ENCODE assay signal across 10 cellular contexts in genomic region chr6:85465762-85466161, GRCh38. TPM values are rescaled to one million over a fixed set of nuclear protein-coding genes. Genes with fewer than 3 reads are reported as not detected.
A peak's percentile ranks its signal among the peaks of the same experiment; 100 is the strongest.
DNase-seq lines count a peak whose midpoint lies in the region; ATAC-seq and TF ChIP-seq lines count a peak whose summit lies in the region.
"Had no signal": no experiment of that assay in that cellular context is flagged by ENCODE, and none has a peak within 500 bp of the region (broad histone marks: within the 10 kb centered on the region; RNA-seq: fewer than 3 reads in every experiment).

No MANE protein-coding gene starts in this region.

- H3K9me3 ChIP-seq in mesenchymal stem cell (ENCODE audit: control insufficient read depth, low read length), result no peaks in the 10 kb centered on the region

- H2BK15ac ChIP-seq in mesenchymal stem cell (ENCODE audit: low read depth, poor library complexity, severe bottlenecking), result no peak overlapping the region

- H3K27me3 ChIP-seq in mesenchymal stem cell (ENCODE audit: control insufficient read depth in 1 of 2, insufficient read depth in 1 of 2, low read length in 2 of 2), result no peaks in the 10 kb centered on the region

- H2AK5ac ChIP-seq in mesenchymal stem cell (ENCODE audit: low read length, severe bottlenecking), result peak overlapping the region; percentile 28

- H3K4me3 ChIP-seq in mesenchymal stem cell (ENCODE audit: insufficient read depth in 1 of 2, low read depth in 1 of 2, low read length in 2 of 2), result no peak overlapping the region

- peaks cover 27 to 68% of the 10 kb centered on the region in 2 experiments for H3K36me3 ChIP-seq in mesenchymal stem cell (ENCODE audit: control insufficient read depth in 1 of 2, insufficient read depth in 2 of 2, low read depth in 1 of 2, low read length in 2 of 2)

- H2BK5ac ChIP-seq in mesenchymal stem cell (ENCODE audit: low read depth, low read length, poor library complexity, severe bottlenecking), result no peak overlapping the region

- peak overlapping the region; percentile 29 to 32 for H3K4ac ChIP-seq in mesenchymal stem cell (ENCODE audit: low read depth in 1 of 2, low read length in 2 of 2)

- H3K14ac ChIP-seq in mesenchymal stem cell (ENCODE audit: low read length in 2 of 2), result no peak overlapping the region

- TF ChIP-seq CTCF in GM10266 (IDR thresholded peaks at IDR 0.05; ENCODE audit: control insufficient read depth, insufficient read depth, low read depth, missing control alignments), result no peak

- 75% methylated on average over 2 of the region's 2 CpGs for WGBS in mesenchymal stem cell

- peak overlapping the region; percentile 36 for H4K91ac ChIP-seq in mesenchymal stem cell (ENCODE audit: low read length)

- H2BK120ac ChIP-seq in mesenchymal stem cell (ENCODE audit: low read depth, low read length), result peak overlapping the region; percentile 22

- no peak overlapping the region for H2AFZ ChIP-seq in mesenchymal stem cell (ENCODE audit: low read depth, low read length)

- H2BK12ac ChIP-seq in mesenchymal stem cell (ENCODE audit: low read length in 2 of 2), result peak overlapping the region; percentile 65 to 69

- H3K18ac ChIP-seq in mesenchymal stem cell (ENCODE audit: low read depth in 1 of 2, low read length in 2 of 2), result peak overlapping the region; percentile 60 to 79

- no peak overlapping the region for H3K4me2 ChIP-seq in mesenchymal stem cell (ENCODE audit: low read length, poor library complexity, severe bottlenecking)

- H3K9ac ChIP-seq in mesenchymal stem cell (ENCODE audit: low read length), result peak overlapping the region; percentile 85

- peak overlapping the region; percentile 59 for H4K8ac ChIP-seq in mesenchymal stem cell (ENCODE audit: low read length)

- peaks cover 39% of the 10 kb centered on the region for H3K4me1 ChIP-seq in mesenchymal stem cell (ENCODE audit: control insufficient read depth, insufficient read depth, low read depth, low read length)

- H3K23ac ChIP-seq in mesenchymal stem cell (ENCODE audit: low read length in 2 of 2), result peak overlapping the region in 1 of 2 experiments; percentile 57

- H3K79me1 ChIP-seq in mesenchymal stem cell (replicated peaks; ENCODE audit: low read length, poor library complexity, severe bottlenecking), result peaks cover 2% of the 10 kb centered on the region

- DNase-seq in NOMO-1 treated with dmso at 0.1 percent for 144 hours (lab: John Stamatoyannopoulos, UW; ENCODE audit: unreplicated experiment) (peak; percentile 6), mesenchymal stem cell (peak; percentile 50), GM10266 (ENCODE audit: extremely low spot score) (no peak), glomerular visceral epithelial cell (ENCODE audit: extremely low spot score) (no peak), RKO (ENCODE audit: low spot score) (no peak)
- no peak for DNase-seq in activated CD4-positive, CD25-positive, alpha-beta regulatory T cell treated with anti-CD3 and anti-CD28 coated beads, Interleukin-2, amount 50 U/mL, for 72 hours
- DNase-seq: glutamatergic neuron, Kasumi-1 had no signal

- ATAC-seq in GM18873 (IDR thresholded peaks at IDR 0.05; ENCODE audit: low FRiP score, unreplicated experiment) (peak; percentile 55), HG02588 (IDR thresholded peaks at IDR 0.05; ENCODE audit: unreplicated experiment) (peak; percentile 49)

- peak overlapping the region; percentile 27 for H3K27ac ChIP-seq in mesenchymal stem cell (ENCODE audit: low read length, poor library complexity, severe bottlenecking)

RNA-seq across cellular contexts. Expression of gene NT5E, which starts 15.9 kb away (rescaled TPM):
- polyA plus RNA-seq in mesenchymal stem cell (2013, experiment 1 of 2), result 234 TPM
- 238 TPM for polyA plus RNA-seq in mesenchymal stem cell (2013, experiment 2 of 2)

Comparison
In these comparisons a context has a peak if more than half of its experiments do, and no peak if none do; other contexts are left out.
1. DNase-seq: peak in NOMO-1 treated with dmso at 0.1 percent for 144 hours (single experiment) and mesenchymal stem cell (single experiment); none in GM10266 (single experiment), glomerular visceral epithelial cell (single experiment), RKO (single experiment) and activated CD4-positive, CD25-positive, alpha-beta regulatory T cell treated with anti-CD3 and anti-CD28 coated beads, Interleukin-2, amount 50 U/mL, for 72 hours (single experiment).